10 cellular contexts compared by ENCODE assay signal in the genomic region with DNA sequence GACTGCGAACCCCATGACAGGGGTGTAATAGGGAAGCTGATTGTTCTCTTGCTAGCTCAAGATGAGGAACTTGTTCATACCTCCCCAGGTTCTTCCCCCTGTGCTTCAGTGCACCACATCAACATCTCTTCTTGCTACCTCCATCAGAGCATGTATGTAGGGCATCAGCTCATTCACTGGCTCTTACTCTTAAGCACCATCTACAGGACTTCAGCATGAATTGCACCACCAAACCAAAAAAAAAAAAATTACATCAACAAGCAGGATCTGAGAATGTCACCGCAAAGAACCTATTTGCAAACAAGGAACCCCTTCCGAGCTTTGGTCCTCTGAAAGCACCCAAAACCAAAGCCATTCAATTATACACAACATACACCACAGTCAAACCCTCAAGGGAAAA.
DNase-seq lines count a peak whose midpoint lies in the region; ATAC-seq, FAIRE-seq and TF ChIP-seq lines count a peak whose summit lies in the region.
"Had no signal": no experiment of that assay in that cellular context is flagged by ENCODE, and none has a peak within 500 bp of the region (broad histone marks: within the 10 kb centered on the region; RNA-seq: fewer than 3 reads in every experiment).

No MANE protein-coding gene starts in this region.

- H3K4me1 ChIP-seq in HepG2 (ENCODE audit: insufficient read depth, low read length) (no peaks in the 10 kb centered on the region), prostate gland (replicated peaks) (no peaks in the 10 kb centered on the region)

- ATAC-seq in HepG2, result no peak
- ATAC-seq: activated CD8-positive, alpha-beta memory T cell treated with anti-CD3 and anti-CD28 coated beads, Interleukin-2, amount 10 ng/mL, durations not matched to agents 7 days and 5 days had no signal

- POLR2A ChIA-PET in HepG2 (lab: Yijun Ruan, JAX), result interaction anchor here (0.7 kb wide), 1 partner anchor 15 kb away, joined by 3 read pairs; no protein-coding TSS in a partner anchor

- in situ Hi-C loops in HepG2 (cut with HindIII; ENCODE audit: extremely low pct_ligation_motif_present, low pct_unique_long_range_greater_than_20kb), result no loop called here

- intact Hi-C loops in HepG2 (cut with micrococcal nuclease; ENCODE audit: unreplicated experiment), result no loop called here
- intact Hi-C loops in prostate gland (cut with DNase I), result no loop called here

- H3K79me2 ChIP-seq in HepG2 (ENCODE audit: insufficient read depth, low read length), result no peaks in the 10 kb centered on the region

- H3K36me3 ChIP-seq in HepG2 (replicated peaks in 1 of 2; ENCODE audit: control insufficient read depth in 1 of 2, insufficient read depth in 2 of 2, low read length in 2 of 2) (no peaks in the 10 kb centered on the region), prostate gland (no peaks in the 10 kb centered on the region)

- CTCF ChIA-PET in HepG2 (lab: Yijun Ruan, JAX; ENCODE audit: low intra/inter-chr PET ratio, low total read pairs), result no interaction called here

- 5% methylated on average over 3 of the region's 3 CpGs for WGBS in HepG2 (ENCODE audit: low lambda C conversion rate)
- 90% methylated on average over 3 of the region's 3 CpGs for WGBS in prostate gland

- TF ChIP-seq POLR2A in HepG2 (IDR thresholded peaks at IDR 0.05; ENCODE audit: insufficient read depth in 1 of 2, low read depth in 2 of 2, low read length in 2 of 2) (no peak), prostate gland (IDR thresholded peaks at IDR 0.05) (no peak)

- H4K20me1 ChIP-seq in HepG2 (ENCODE audit: insufficient read depth, low read length), result no peaks in the 10 kb centered on the region

- TF ChIP-seq CTCF in VCaP (conservative IDR thresholded peaks at IDR 0.05), result 0 out of 2 replicates have a peak, but pooled peaks have one; percentile 18
- no peak for TF ChIP-seq CTCF in HepG2 (CRISPR knock-in tag; IDR thresholded peaks at IDR 0.05)
- TF ChIP-seq CTCF in prostate gland (IDR thresholded peaks at IDR 0.05), result no peak

- H3K4me2 ChIP-seq in HepG2 (ENCODE audit: low read depth, low read length), result no peak overlapping the region

- no peak overlapping the region for H3K9ac ChIP-seq in HepG2 (ENCODE audit: insufficient read depth, low read depth, low read length)

- TF ChIP-seq RAD21 in HepG2 (CRISPR knock-in tag; IDR thresholded peaks at IDR 0.05), result no peak

- no TSS peak for BruUV-seq in HepG2 (replicated peaks; lab: Mats Ljungman, UMichigan)

- DNase-seq in EL (peak; percentile 28), HuH-7.5 (ENCODE audit: low spot score) (peak; percentile 3), HepG2 (ENCODE audit: low spot score) (peak; percentile 8), prostate gland (ENCODE audit: low spot score) (no peak), mucosa of gallbladder (ENCODE audit: low spot score) (no peak), NCI-H345 treated with DMSO at 0.1 percent for 48 hours (lab: John Stamatoyannopoulos, UW; ENCODE audit: unreplicated experiment) (no peak), hepatic stellate cell (ENCODE audit: low spot score) (no peak)
- DNase-seq: activated CD8-positive, alpha-beta memory T cell treated with anti-CD3 and anti-CD28 coated beads, Interleukin-2, amount 10 ng/mL, durations not matched to agents 7 days and 5 days; NCI-H1417 treated with DMSO at 0.1 percent for 48 hours had no signal

- H3K27me3 ChIP-seq in HepG2 (ENCODE audit: control insufficient read depth in 1 of 2, insufficient read depth in 2 of 2, low read length in 2 of 2) (no peaks in the 10 kb centered on the region), prostate gland (replicated peaks; ENCODE audit: insufficient read depth) (no peaks in the 10 kb centered on the region)

- TF ChIP-seq EP300 in HepG2 (IDR thresholded peaks at IDR 0.05; ENCODE audit: low read depth in 2 of 2, low read length in 2 of 2) (no peak), HepG2 (CRISPR knock-in tag; IDR thresholded peaks at IDR 0.05; ENCODE audit: borderline replicate concordance) (no peak)

- H3K27ac ChIP-seq in VCaP, result no peak overlapping the region
- H3K27ac ChIP-seq in HepG2 (ENCODE audit: extremely low read length, insufficient read depth, low read length), result no peak overlapping the region
- no peak overlapping the region for H3K27ac ChIP-seq in prostate gland

- FAIRE-seq in HepG2 (lab: Jason Lieb, UNC), result no peak

- H3K4me3 ChIP-seq in HepG2 (replicated peaks in 1 of 3; ENCODE audit: insufficient read depth in 1 of 3, low read depth in 2 of 3, low read length in 3 of 3) (no peak overlapping the region), prostate gland (no peak overlapping the region)

- H2AFZ ChIP-seq in HepG2 (ENCODE audit: low read length), result no peak overlapping the region

- peaks cover 56% of the 10 kb centered on the region for H3K9me3 ChIP-seq in HepG2 (ENCODE audit: low read length)
- no peaks in the 10 kb centered on the region for H3K9me3 ChIP-seq in prostate gland

TF ChIP-seq in HepG2, 621 proteins besides CTCF, POLR2A, EP300 and RAD21:
- TF ChIP-seq XRCC5 (optimal IDR thresholded peaks at IDR 0.05; ENCODE audit: low read length) (no peak), BORCS8-MEF2B (CRISPR knock-in tag; IDR thresholded peaks at IDR 0.05) (no peak), KMT2A (CRISPR knock-in tag; IDR thresholded peaks at IDR 0.05) (no peak), SMAD1 (CRISPR knock-in tag; IDR thresholded peaks at IDR 0.05; ENCODE audit: borderline replicate concordance, low read depth) (no peak), SPEN (CRISPR knock-in tag; IDR thresholded peaks at IDR 0.05; ENCODE audit: low read depth) (no peak), ZNF547 (CRISPR knock-in tag; IDR thresholded peaks at IDR 0.05) (no peak), ELF1 (CRISPR knock-in tag; IDR thresholded peaks at IDR 0.05) (no peak), BCL6 (CRISPR knock-in tag; IDR thresholded peaks at IDR 0.05) (no peak), RARA (CRISPR knock-in tag; IDR thresholded peaks at IDR 0.05) (no peak), POLR2AphosphoS2 (IDR thresholded peaks at IDR 0.05; ENCODE audit: low read depth, low read length) (no peak), MTA3 (CRISPR knock-in tag; IDR thresholded peaks at IDR 0.05) (no peak), RARG (CRISPR knock-in tag; IDR thresholded peaks at IDR 0.05; ENCODE audit: low read depth) (no peak), HOXA5 (CRISPR knock-in tag; IDR thresholded peaks at IDR 0.05) (no peak), ZNF282 (IDR thresholded peaks at IDR 0.05; ENCODE audit: partially characterized antibody) (no peak), GFI1 (CRISPR knock-in tag; IDR thresholded peaks at IDR 0.05; ENCODE audit: borderline replicate concordance) (no peak)
- TF ChIP-seq, protein P1, sequence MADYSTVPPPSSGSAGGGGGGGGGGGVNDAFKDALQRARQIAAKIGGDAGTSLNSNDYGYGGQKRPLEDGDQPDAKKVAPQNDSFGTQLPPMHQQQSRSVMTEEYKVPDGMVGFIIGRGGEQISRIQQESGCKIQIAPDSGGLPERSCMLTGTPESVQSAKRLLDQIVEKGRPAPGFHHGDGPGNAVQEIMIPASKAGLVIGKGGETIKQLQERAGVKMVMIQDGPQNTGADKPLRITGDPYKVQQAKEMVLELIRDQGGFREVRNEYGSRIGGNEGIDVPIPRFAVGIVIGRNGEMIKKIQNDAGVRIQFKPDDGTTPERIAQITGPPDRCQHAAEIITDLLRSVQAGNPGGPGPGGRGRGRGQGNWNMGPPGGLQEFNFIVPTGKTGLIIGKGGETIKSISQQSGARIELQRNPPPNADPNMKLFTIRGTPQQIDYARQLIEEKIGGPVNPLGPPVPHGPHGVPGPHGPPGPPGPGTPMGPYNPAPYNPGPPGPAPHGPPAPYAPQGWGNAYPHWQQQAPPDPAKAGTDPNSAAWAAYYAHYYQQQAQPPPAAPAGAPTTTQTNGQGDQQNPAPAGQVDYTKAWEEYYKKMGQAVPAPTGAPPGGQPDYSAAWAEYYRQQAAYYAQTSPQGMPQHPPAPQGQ (CRISPR knock-in tag; IDR thresholded peaks at IDR 0.05; ENCODE audit: borderline replicate concordance), result no peak
- TF ChIP-seq, protein P2, sequence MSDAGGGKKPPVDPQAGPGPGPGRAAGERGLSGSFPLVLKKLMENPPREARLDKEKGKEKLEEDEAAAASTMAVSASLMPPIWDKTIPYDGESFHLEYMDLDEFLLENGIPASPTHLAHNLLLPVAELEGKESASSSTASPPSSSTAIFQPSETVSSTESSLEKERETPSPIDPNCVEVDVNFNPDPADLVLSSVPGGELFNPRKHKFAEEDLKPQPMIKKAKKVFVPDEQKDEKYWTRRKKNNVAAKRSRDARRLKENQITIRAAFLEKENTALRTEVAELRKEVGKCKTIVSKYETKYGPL (CRISPR knock-in tag; IDR thresholded peaks at IDR 0.05), result no peak
- TF ChIP-seq, protein P3, sequence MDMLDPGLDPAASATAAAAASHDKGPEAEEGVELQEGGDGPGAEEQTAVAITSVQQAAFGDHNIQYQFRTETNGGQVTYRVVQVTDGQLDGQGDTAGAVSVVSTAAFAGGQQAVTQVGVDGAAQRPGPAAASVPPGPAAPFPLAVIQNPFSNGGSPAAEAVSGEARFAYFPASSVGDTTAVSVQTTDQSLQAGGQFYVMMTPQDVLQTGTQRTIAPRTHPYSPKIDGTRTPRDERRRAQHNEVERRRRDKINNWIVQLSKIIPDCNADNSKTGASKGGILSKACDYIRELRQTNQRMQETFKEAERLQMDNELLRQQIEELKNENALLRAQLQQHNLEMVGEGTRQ (IDR thresholded peaks at IDR 0.05; ENCODE audit: low read depth, low read length), result no peak
- TF ChIP-seq, protein P3 (CRISPR knock-in tag; IDR thresholded peaks at IDR 0.05; ENCODE audit: borderline replicate concordance), result no peak
- TF ChIP-seq, protein P4, sequence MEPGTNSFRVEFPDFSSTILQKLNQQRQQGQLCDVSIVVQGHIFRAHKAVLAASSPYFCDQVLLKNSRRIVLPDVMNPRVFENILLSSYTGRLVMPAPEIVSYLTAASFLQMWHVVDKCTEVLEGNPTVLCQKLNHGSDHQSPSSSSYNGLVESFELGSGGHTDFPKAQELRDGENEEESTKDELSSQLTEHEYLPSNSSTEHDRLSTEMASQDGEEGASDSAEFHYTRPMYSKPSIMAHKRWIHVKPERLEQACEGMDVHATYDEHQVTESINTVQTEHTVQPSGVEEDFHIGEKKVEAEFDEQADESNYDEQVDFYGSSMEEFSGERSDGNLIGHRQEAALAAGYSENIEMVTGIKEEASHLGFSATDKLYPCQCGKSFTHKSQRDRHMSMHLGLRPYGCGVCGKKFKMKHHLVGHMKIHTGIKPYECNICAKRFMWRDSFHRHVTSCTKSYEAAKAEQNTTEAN (CRISPR knock-in tag; conservative IDR thresholded peaks at IDR 0.05), result no peak

Comparison
In these comparisons a context has a peak if more than half of its experiments do, and no peak if none do; other contexts are left out.
1. DNase-seq: peak in EL (single experiment), HuH-7.5 (single experiment) and HepG2 (single experiment); none in prostate gland (single experiment), mucosa of gallbladder (single experiment), NCI-H345 treated with DMSO at 0.1 percent for 48 hours (single experiment) and hepatic stellate cell (single experiment).